8 cellular contexts compared by ENCODE assay signal in genomic region chr20:25863536-25864325, GRCh38.
DNase-seq lines count a peak whose midpoint lies in the region; ATAC-seq and TF ChIP-seq lines count a peak whose summit lies in the region.

No MANE protein-coding gene starts in this region.

- no peak for DNase-seq in activated naive CD4-positive, alpha-beta T cell treated with anti-CD3 and anti-CD28 coated beads, Interleukin-2, amount 10 ng/mL, durations not matched to agents 7 days and 5 days
- DNase-seq in activated naive CD4-positive, alpha-beta T cell treated with Interleukin-2 at 50 U/mL for 16 hours: no peak
- no peak for DNase-seq in activated T-helper 2 cell treated with anti-CD3 and anti-CD28 coated beads, Interferon-gamma antibody, Interleukin-2, Interleukin-4, amounts not matched to agents 10 μg/mL and 5 μg/mL and 100 μg/mL, durations not matched to agents 14 hours and 24 hours and 36 hours (ENCODE audit: low spot score)
- DNase-seq in left lung (peak in 1 of 2 donors; percentile 82), transverse colon (no peak), NCI-H2029 treated with DMSO at 0.1 percent for 48 hours (lab: John Stamatoyannopoulos, UW) (no peak), NCI-H1048 (lab: John Stamatoyannopoulos, UW) (no peak)

- no peak for ATAC-seq in left lung
- ATAC-seq in GM21423 (IDR thresholded peaks at IDR 0.05; ENCODE audit: unreplicated experiment): no peak

- TF ChIP-seq CTCF in left lung (IDR thresholded peaks at IDR 0.05) (no peak), transverse colon (IDR thresholded peaks at IDR 0.05) (peak in 1 of 5 experiments; percentile 20)

- 33 to 60% methylated on average over 2 to 18 of the region's 21 CpGs for WGBS in transverse colon (ENCODE audit: low coverage in 1 of 2), 2 donors

- peaks cover 69% of the 10 kb centered on the region for H3K4me1 Mint-ChIP-seq in activated naive CD4-positive, alpha-beta T cell treated with anti-CD3 and anti-CD28 coated beads, Interleukin-2, amount 10 ng/mL, durations not matched to agents 7 days and 5 days
- peaks cover 35% of the 10 kb centered on the region for H3K4me1 Mint-ChIP-seq in activated T-helper 2 cell treated with anti-CD3 and anti-CD28 coated beads, Interferon-gamma antibody, Interleukin-2, Interleukin-4, amounts not matched to agents 10 μg/mL and 5 μg/mL and 100 μg/mL, durations not matched to agents 14 hours and 24 hours and 36 hours (ENCODE audit: low read depth)

- CTCF ChIA-PET in activated naive CD4-positive, alpha-beta T cell treated with anti-CD3 and anti-CD28 coated beads, Interleukin-2, amount 10 ng/mL, durations not matched to agents 7 days and 5 days (lab: Charles Lee): no interaction called here

- intact Hi-C loops in activated T-helper 2 cell treated with anti-CD3 and anti-CD28 coated beads, Interferon-gamma antibody, Interleukin-2, Interleukin-4, amounts not matched to agents 10 μg/mL and 5 μg/mL and 100 μg/mL, durations not matched to agents 14 hours and 24 hours and 36 hours (cut with micrococcal nuclease): no loop called here
- intact Hi-C loops in left lung (cut with DNase I) (no loop called here), transverse colon (cut with DNase I; ENCODE audit: low total_unique reads) (no loop called here)

- no peak for TF ChIP-seq POLR2A in transverse colon (IDR thresholded peaks at IDR 0.05)

- H3K4me3 ChIP-seq in left lung (peak overlapping the region; percentile 21 to 31), transverse colon (peak overlapping the region in 3 of 4 donors; percentile 27 to 48 (median 33))

- H3K4me1 ChIP-seq in left lung: peaks cover 10 to 32% of the 10 kb centered on the region in 2 donors
- peaks cover 11 to 50% (median 44%) of the 10 kb centered on the region in 4 donors for H3K4me1 ChIP-seq in transverse colon

- H3K9me3 ChIP-seq in left lung: no peaks in the 10 kb centered on the region
- H3K9me3 ChIP-seq in transverse colon: no peaks in the 10 kb centered on the region

- no peaks in the 10 kb centered on the region for H3K9me3 Mint-ChIP-seq in activated naive CD4-positive, alpha-beta T cell treated with anti-CD3 and anti-CD28 coated beads, Interleukin-2, amount 10 ng/mL, durations not matched to agents 7 days and 5 days
- H3K9me3 Mint-ChIP-seq in activated T-helper 2 cell treated with anti-CD3 and anti-CD28 coated beads, Interferon-gamma antibody, Interleukin-2, Interleukin-4, amounts not matched to agents 10 μg/mL and 5 μg/mL and 100 μg/mL, durations not matched to agents 14 hours and 24 hours and 36 hours: no peaks in the 10 kb centered on the region

- no peak for TF ChIP-seq EP300 in transverse colon (IDR thresholded peaks at IDR 0.05; ENCODE audit: low read depth)

- H3K36me3 ChIP-seq in left lung (no peaks in the 10 kb centered on the region), transverse colon (no peaks in the 10 kb centered on the region)

- in situ Hi-C loops in transverse colon (cut with MboI; ENCODE audit: low pct_ligation_motif_present in 1 of 4, low pct_unique_long_range_greater_than_20kb in 1 of 4, low sequenced_read_pairs in 3 of 4): loop anchor here in 2 of 4 donors (25.0 kb wide), 3 partner anchors 124 to 276 kb away; partner anchors contain the start of genes NINL (in 1 of the 2) and ZNF337 (in 1 of the 2)

- no peak overlapping the region for H3K27ac Mint-ChIP-seq in activated naive CD4-positive, alpha-beta T cell treated with anti-CD3 and anti-CD28 coated beads, Interleukin-2, amount 10 ng/mL, durations not matched to agents 7 days and 5 days
- no peak overlapping the region for H3K27ac Mint-ChIP-seq in activated T-helper 2 cell treated with anti-CD3 and anti-CD28 coated beads, Interferon-gamma antibody, Interleukin-2, Interleukin-4, amounts not matched to agents 10 μg/mL and 5 μg/mL and 100 μg/mL, durations not matched to agents 14 hours and 24 hours and 36 hours

- H3K27me3 Mint-ChIP-seq in activated naive CD4-positive, alpha-beta T cell treated with anti-CD3 and anti-CD28 coated beads, Interleukin-2, amount 10 ng/mL, durations not matched to agents 7 days and 5 days: peaks cover 100% of the 10 kb centered on the region
- H3K27me3 Mint-ChIP-seq in activated T-helper 2 cell treated with anti-CD3 and anti-CD28 coated beads, Interferon-gamma antibody, Interleukin-2, Interleukin-4, amounts not matched to agents 10 μg/mL and 5 μg/mL and 100 μg/mL, durations not matched to agents 14 hours and 24 hours and 36 hours (ENCODE audit: low read depth): peaks cover 79% of the 10 kb centered on the region

- no peaks in the 10 kb centered on the region for H3K36me3 Mint-ChIP-seq in activated naive CD4-positive, alpha-beta T cell treated with anti-CD3 and anti-CD28 coated beads, Interleukin-2, amount 10 ng/mL, durations not matched to agents 7 days and 5 days
- H3K36me3 Mint-ChIP-seq in activated T-helper 2 cell treated with anti-CD3 and anti-CD28 coated beads, Interferon-gamma antibody, Interleukin-2, Interleukin-4, amounts not matched to agents 10 μg/mL and 5 μg/mL and 100 μg/mL, durations not matched to agents 14 hours and 24 hours and 36 hours (ENCODE audit: low read depth): no peaks in the 10 kb centered on the region

- H3K4me3 Mint-ChIP-seq in activated naive CD4-positive, alpha-beta T cell treated with anti-CD3 and anti-CD28 coated beads, Interleukin-2, amount 10 ng/mL, durations not matched to agents 7 days and 5 days: peak overlapping the region; percentile 60
- H3K4me3 Mint-ChIP-seq in activated T-helper 2 cell treated with anti-CD3 and anti-CD28 coated beads, Interferon-gamma antibody, Interleukin-2, Interleukin-4, amounts not matched to agents 10 μg/mL and 5 μg/mL and 100 μg/mL, durations not matched to agents 14 hours and 24 hours and 36 hours (ENCODE audit: low read depth): peak overlapping the region; percentile 24

- no peak overlapping the region for H3K27ac ChIP-seq in left lung
- no peak overlapping the region for H3K27ac ChIP-seq in transverse colon

- H3K27me3 ChIP-seq in left lung (peaks cover 0 to 91% of the 10 kb centered on the region in 2 donors), transverse colon (peaks cover 81% of the 10 kb centered on the region)
